In genomic region chr2:126886201-126886905, GRCh38 we compare ENCODE assay signal across 9 cellular contexts. TPM values are rescaled to one million over a fixed set of nuclear protein-coding genes. Genes with fewer than 3 reads are reported as not detected.
DNase-seq lines count a peak whose midpoint lies in the region; ATAC-seq and TF ChIP-seq lines count a peak whose summit lies in the region.
"Had no signal": no experiment of that assay in that cellular context is flagged by ENCODE, and none has a peak within 500 bp of the region (broad histone marks: within the 10 kb centered on the region; RNA-seq: fewer than 3 reads in every experiment).

No MANE protein-coding gene starts in this region.

- H3K27me3 ChIP-seq in heart right ventricle: peaks cover 0 to 36% (median 19%) of the 10 kb centered on the region in 7 donors

- ATAC-seq in GM21723 (IDR thresholded peaks at IDR 0.05; ENCODE audit: unreplicated experiment) (peak; percentile 95), heart right ventricle (peak; percentile 66 to 89 (median 80))

- peak; percentile 91 for DNase-seq in ELF-1 (ENCODE audit: low read depth, low spot score)
- peak; percentile 19 for DNase-seq in LHCN-M2 (ENCODE audit: low read depth)
- DNase-seq in activated gamma-delta T cell treated with anti-CD3 and anti-CD28 coated beads, Interleukin-2, amount 50 U/mL, for 16 hours (ENCODE audit: low read depth): peak; percentile 31
- peak; percentile 26 to 63 for DNase-seq in heart right ventricle
- peak; percentile 88 for DNase-seq in posterior vena cava (ENCODE audit: low spot score)
- no peak for DNase-seq in NCI-H1436 treated with DMSO at 0.1 percent for 48 hours (lab: John Stamatoyannopoulos, UW)
- DNase-seq in D341Med (ENCODE audit: low spot score): no peak
- DNase-seq: activated B cell treated with CpG ODN at 0.5 μM for 24 hours had no signal

- peak; percentile 16 to 79 (median 68) for TF ChIP-seq CTCF in heart right ventricle (IDR thresholded peaks at IDR 0.05)

- peaks cover 0 to 11% (median 7%) of the 10 kb centered on the region in 9 donors for H3K4me1 ChIP-seq in heart right ventricle

- no peak overlapping the region for H3K27ac ChIP-seq in heart right ventricle

- peak overlapping the region in 8 of 10 donors; percentile 18 to 48 (median 36) for H3K4me3 ChIP-seq in heart right ventricle

- intact Hi-C loops in heart right ventricle (cut with DNase I): no loop called here
- intact Hi-C loops in posterior vena cava (cut with DNase I): no loop called here

- no peaks in the 10 kb centered on the region for H3K9me3 ChIP-seq in heart right ventricle

- no peaks in the 10 kb centered on the region for H3K36me3 ChIP-seq in heart right ventricle

- WGBS in heart right ventricle, 2 donors: 2 to 4% methylated on average over 34 to 40 of the region's 40 CpGs

RNA-seq across cellular contexts. Expression of gene TEX51, which starts 12.3 kb away (rescaled TPM):
- total RNA-seq in LHCN-M2 (2014; rRNA removed) (not detected in 2 replicates), heart right ventricle (not detected), posterior vena cava (not detected)
- not detected for polyA plus RNA-seq in LHCN-M2 (2012)
- not detected for polyA plus RNA-seq in heart right ventricle
- total RNA-seq: activated B cell treated with CpG ODN at 0.5 μM for 24 hours had no signal

Comparison
In these comparisons a context has a peak if more than half of its experiments do, and no peak if none do; other contexts are left out.
1. DNase-seq: peak in ELF-1 (single experiment), LHCN-M2 (single experiment), activated gamma-delta T cell treated with anti-CD3 and anti-CD28 coated beads, Interleukin-2, amount 50 U/mL, for 16 hours (single experiment), heart right ventricle (2 of 2) and posterior vena cava (single experiment); none in NCI-H1436 treated with DMSO at 0.1 percent for 48 hours (single experiment) and D341Med (single experiment).